ENCODE assay signal across 22 cellular contexts in the genomic region with DNA sequence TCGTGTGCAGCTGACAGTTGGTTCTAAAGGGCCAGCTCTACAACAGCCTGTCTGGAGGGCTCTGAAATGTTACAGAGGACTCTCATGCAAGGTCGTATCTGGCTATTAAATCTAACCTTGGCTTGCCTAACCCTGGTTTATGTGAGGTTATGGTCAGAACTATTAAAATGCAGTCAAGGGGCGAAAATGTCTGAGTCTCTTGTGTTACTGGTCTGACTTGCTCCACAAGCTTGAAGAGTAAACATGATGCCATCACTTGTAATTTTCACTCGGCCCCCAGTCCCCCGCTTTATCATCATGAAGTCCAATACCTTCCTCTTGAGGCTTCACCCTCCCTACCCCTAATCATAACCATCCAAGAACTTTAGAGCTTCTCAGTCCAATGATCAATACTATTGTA. TPM values are rescaled to one million over a fixed set of nuclear protein-coding genes. Genes with fewer than 3 reads are reported as not detected.
DNase-seq lines count a peak whose midpoint lies in the region; ATAC-seq and TF ChIP-seq lines count a peak whose summit lies in the region.
"Had no signal": no experiment of that assay in that cellular context is flagged by ENCODE, and none has a peak within 500 bp of the region (broad histone marks: within the 10 kb centered on the region; RNA-seq: fewer than 3 reads in every experiment).

No MANE protein-coding gene starts in this region.

- H3K9me3 Mint-ChIP-seq in activated CD4-positive, alpha-beta T cell treated with anti-CD3 and anti-CD28 coated beads, Interleukin-2, amount 10 ng/mL, durations not matched to agents 7 days and 5 days: no peaks in the 10 kb centered on the region
- H3K9me3 Mint-ChIP-seq: GM23338, H9 had no signal

- 0 out of 2 replicates have a peak, but pooled peaks have one; percentile 8 for TF ChIP-seq CTCF in 22Rv1 (IDR thresholded peaks at IDR 0.05)
- 0 out of 2 replicates have a peak, but pooled peaks have one; percentile 3 for TF ChIP-seq CTCF in AG04450 (IDR thresholded peaks at IDR 0.05; ENCODE audit: low read depth, low read length)
- no peak for TF ChIP-seq CTCF in PC-3 (conservative IDR thresholded peaks at IDR 0.05; ENCODE audit: low read depth, low read length)
- TF ChIP-seq CTCF in epithelial cell of esophagus (IDR thresholded peaks at IDR 0.05; ENCODE audit: insufficient read depth, low read depth, low read length, missing control alignments): no peak

- H3F3A ChIP-seq in PC-3 (ENCODE audit: low read length, unreplicated experiment): no peaks in the 10 kb centered on the region

- CTCF ChIA-PET in AG04450 (lab: Charles Lee) (no interaction called here), PC-3 (lab: Charles Lee) (no interaction called here)
- CTCF ChIA-PET in activated CD4-positive, alpha-beta T cell treated with anti-CD3 and anti-CD28 coated beads, Interleukin-2, amount 10 ng/mL, durations not matched to agents 7 days and 5 days (lab: Charles Lee): no interaction called here

- H3K36me3 ChIP-seq in PC-3 (ENCODE audit: low read depth, low read length): no peaks in the 10 kb centered on the region

- no peak for DNase-seq in AG04450 (ENCODE audit: low read depth, low spot score)
- peak; percentile 65 for DNase-seq in PC-3
- peak; percentile 21 for DNase-seq in epithelial cell of esophagus (ENCODE audit: low read depth)
- no peak for DNase-seq in cerebellum (ENCODE audit: low spot score)
- DNase-seq in posterior vena cava (ENCODE audit: low spot score): no peak
- no peak for DNase-seq in activated CD4-positive, alpha-beta T cell treated with anti-CD3 and anti-CD28 coated beads, Interleukin-2, amount 10 ng/mL, durations not matched to agents 7 days and 5 days
- no peak for DNase-seq in midbrain (lab: John Stamatoyannopoulos, UW)
- DNase-seq: ACHN; C1 segment of cervical spinal cord; Calu3; CD4-positive, alpha-beta memory T cell; COR-L47; DMS79; EL; GDM1; H9 had no signal

- no peak overlapping the region for H3K27ac Mint-ChIP-seq in activated CD4-positive, alpha-beta T cell treated with anti-CD3 and anti-CD28 coated beads, Interleukin-2, amount 10 ng/mL, durations not matched to agents 7 days and 5 days
- H3K27ac Mint-ChIP-seq: CD4-positive, alpha-beta memory T cell; GM23338; H9 had no signal

- 0 out of 2 replicates have a peak overlapping the region, but pooled peaks have one; percentile 1 for H3K4me2 ChIP-seq in PC-3 (ENCODE audit: low read length)
- H3K4me2 ChIP-seq: GM23338 had no signal

- H3K9me3 ChIP-seq in AG04450 (ENCODE audit: control insufficient read depth, insufficient read depth, low read length) (no peaks in the 10 kb centered on the region), PC-3 (ENCODE audit: low read length) (no peaks in the 10 kb centered on the region)

- no peaks in the 10 kb centered on the region for H3K36me3 Mint-ChIP-seq in activated CD4-positive, alpha-beta T cell treated with anti-CD3 and anti-CD28 coated beads, Interleukin-2, amount 10 ng/mL, durations not matched to agents 7 days and 5 days (ENCODE audit: low read depth)

- H3K27me3 Mint-ChIP-seq in activated CD4-positive, alpha-beta T cell treated with anti-CD3 and anti-CD28 coated beads, Interleukin-2, amount 10 ng/mL, durations not matched to agents 7 days and 5 days: no peaks in the 10 kb centered on the region

- H3K27ac ChIP-seq in 22Rv1: no peak overlapping the region
- no peak overlapping the region for H3K27ac ChIP-seq in AG04450 (ENCODE audit: low read depth, low read length)
- H3K27ac ChIP-seq in PC-3 (ENCODE audit: low read length): peak overlapping the region; percentile 7; the same call in 1 of the 2 replicates

- BruUV-seq in PC-3 (replicated peaks; lab: Mats Ljungman, UMichigan): no TSS peak

- no peak overlapping the region for H3K4me3 Mint-ChIP-seq in activated CD4-positive, alpha-beta T cell treated with anti-CD3 and anti-CD28 coated beads, Interleukin-2, amount 10 ng/mL, durations not matched to agents 7 days and 5 days
- H3K4me3 Mint-ChIP-seq: CD4-positive, alpha-beta memory T cell; GM23338; H9 had no signal

- H3K9me2 ChIP-seq in PC-3 (replicated peaks; ENCODE audit: low read length): no peaks in the 10 kb centered on the region

- no peaks in the 10 kb centered on the region for H4K20me1 ChIP-seq in PC-3 (ENCODE audit: low read length)

- H3K4me1 ChIP-seq in PC-3 (ENCODE audit: insufficient read depth, low read length): peaks cover 23% of the 10 kb centered on the region

- H3K4me1 Mint-ChIP-seq in activated CD4-positive, alpha-beta T cell treated with anti-CD3 and anti-CD28 coated beads, Interleukin-2, amount 10 ng/mL, durations not matched to agents 7 days and 5 days: no peaks in the 10 kb centered on the region
- H3K4me1 Mint-ChIP-seq: CD4-positive, alpha-beta memory T cell; GM23338; H9 had no signal

- no peaks in the 10 kb centered on the region for H3K79me2 ChIP-seq in PC-3 (ENCODE audit: low read length)

- H2AFZ ChIP-seq in PC-3 (ENCODE audit: low read length): no peak overlapping the region
- H2AFZ ChIP-seq: GM23338 had no signal

- H3K27me3 ChIP-seq in AG04450 (ENCODE audit: control insufficient read depth, insufficient read depth, low read length) (peaks cover 6% of the 10 kb centered on the region), PC-3 (ENCODE audit: low read length) (no peaks in the 10 kb centered on the region)

- H3K4me3 ChIP-seq in AG04450 (ENCODE audit: low read depth, low read length): no peak overlapping the region
- H3K4me3 ChIP-seq in PC-3 (ENCODE audit: low read length): no peak overlapping the region
- no peak overlapping the region for H3K4me3 ChIP-seq in epithelial cell of esophagus (ENCODE audit: low read length)
- H3K4me3 ChIP-seq: GM12878, GM23338 had no signal

- intact Hi-C loops in PC-3 (cut with micrococcal nuclease) (no loop called here), posterior vena cava (cut with DNase I) (no loop called here)

- POLR2A ChIA-PET in AG04450 (lab: Yijun Ruan, JAX) (no interaction called here), PC-3 (lab: Charles Lee; ENCODE audit: unreplicated experiment) (no interaction called here)
- POLR2A ChIA-PET in activated CD4-positive, alpha-beta T cell treated with anti-CD3 and anti-CD28 coated beads, Interleukin-2, amount 10 ng/mL, durations not matched to agents 7 days and 5 days (lab: Charles Lee): no interaction called here

- H3K9ac ChIP-seq in PC-3 (ENCODE audit: low read length): no peak overlapping the region

- peak; percentile 23; the same call in 1 of the 2 replicates for ATAC-seq in PC-3
- ATAC-seq: GM12878, GM23338, HCT116 had no signal

RNA-seq across cellular contexts. Expression of a gene that starts 9.4 kb away (rescaled TPM):
- polyA plus RNA-seq in AG04450 (2011; rRNA removed): not detected in 2 replicates
- not detected in 2 replicates for polyA minus RNA-seq in AG04450 (2011; rRNA and poly(A)+ RNA removed)
- total RNA-seq in PC-3 (2014; rRNA removed) (6.0 and 7.1 TPM in 2 replicates), cerebellum (5.3 TPM), posterior vena cava (1 to 10 TPM; 1.1 to 1.9 TPM)
- not detected for total RNA-seq in activated CD4-positive, alpha-beta T cell treated with anti-CD3 and anti-CD28 coated beads, Interleukin-2, amount 10 ng/mL, durations not matched to agents 7 days and 5 days
- total RNA-seq: CD4-positive, alpha-beta memory T cell; GM12878; H4; H9 had no signal
- polyA plus RNA-seq: BJ; CD4-positive, alpha-beta memory T cell had no signal

Comparison
In these comparisons a context has a peak if more than half of its experiments do, and no peak if none do; other contexts are left out.
1. CTCF ChIP-seq: peak in 22Rv1 (single experiment) and AG04450 (single experiment); none in PC-3 (single experiment) and epithelial cell of esophagus (single experiment).
2. DNase-seq: peak in PC-3 (single experiment) and epithelial cell of esophagus (single experiment); none in AG04450 (single experiment), cerebellum (single experiment), posterior vena cava (single experiment), activated CD4-positive, alpha-beta T cell treated with anti-CD3 and anti-CD28 coated beads, Interleukin-2, amount 10 ng/mL, durations not matched to agents 7 days and 5 days (single experiment) and midbrain (single experiment).